In genomic region chr2:162992828-162993227, GRCh38 we compare ENCODE assay signal across 28 cellular contexts.
"Had no signal": no experiment of that assay in that cellular context is flagged by ENCODE, and none has a peak within 500 bp of the region (broad histone marks: within the 10 kb centered on the region; RNA-seq: fewer than 3 reads in every experiment).

No MANE protein-coding gene starts in this region.

- H3K4me3 ChIP-seq: PC-9 had no signal

- H2AFZ ChIP-seq: PC-9 had no signal

- H3K27ac ChIP-seq: PC-9, RWPE1, VCaP had no signal

- H3K4me2 ChIP-seq: PC-9 had no signal

- ATAC-seq: activated naive CD8-positive, alpha-beta T cell treated with anti-CD3 and anti-CD28 coated beads, Interleukin-2, amount 50 U/mL, for 24 hours; activated T-cell treated with anti-CD3 and anti-CD28 coated beads, Interleukin-2, amount 50 U/mL, for 4 hours; Right ventricle myocardium inferior had no signal

- DNase-seq: activated B cell treated with CpG ODN at 0.5 μM for 24 hours; activated CD4-positive, alpha-beta memory T cell treated with anti-CD3 and anti-CD28 coated beads for 36 hours; activated CD4-positive, alpha-beta T cell treated with anti-CD3 and anti-CD28 coated beads for 4 hours; activated CD4-positive, alpha-beta T cell treated with anti-CD3 and anti-CD28 coated beads, Interleukin-2, amount 50 U/mL, for 1 hour; activated CD4-positive, CD25-positive, alpha-beta regulatory T cell treated with anti-CD3 and anti-CD28 coated beads, Interleukin-2, amount 50 U/mL, for 72 hours; activated CD8-positive, alpha-beta memory T cell treated with anti-CD3 and anti-CD28 coated beads, Interleukin-2, amount 50 U/mL, for 4 hours; activated effector memory CD4-positive, alpha-beta T cell treated with Interleukin-2 at 50 U/mL for 16 hours; activated naive CD4-positive, alpha-beta T cell treated with anti-CD3 and anti-CD28 coated beads, Interleukin-2, amount 10 ng/mL, durations not matched to agents 7 days and 5 days; activated naive CD8-positive, alpha-beta T cell treated with anti-CD3 and anti-CD28 coated beads, Interleukin-2, amount 50 U/mL, for 24 hours; activated T-cell treated with anti-CD3 and anti-CD28 coated beads for 4 hours; activated T-cell treated with anti-CD3 and anti-CD28 coated beads, Interleukin-2, amount 50 U/mL, for 4 hours; anterior cingulate cortex; NCI-H1092 treated with DMSO at 0.1 percent for 48 hours; NCI-H146; NCI-H187; NCI-H2029 treated with DMSO at 0.1 percent for 48 hours; NCI-H2107; NCI-H2171; NCI-H526 treated with DMSO at 0.1 percent for 48 hours; NCI-H82; PC-9; SW 1271; T-helper 1 cell; T-helper 2 cell; T-helper 9 cell had no signal
